In the genomic region with DNA sequence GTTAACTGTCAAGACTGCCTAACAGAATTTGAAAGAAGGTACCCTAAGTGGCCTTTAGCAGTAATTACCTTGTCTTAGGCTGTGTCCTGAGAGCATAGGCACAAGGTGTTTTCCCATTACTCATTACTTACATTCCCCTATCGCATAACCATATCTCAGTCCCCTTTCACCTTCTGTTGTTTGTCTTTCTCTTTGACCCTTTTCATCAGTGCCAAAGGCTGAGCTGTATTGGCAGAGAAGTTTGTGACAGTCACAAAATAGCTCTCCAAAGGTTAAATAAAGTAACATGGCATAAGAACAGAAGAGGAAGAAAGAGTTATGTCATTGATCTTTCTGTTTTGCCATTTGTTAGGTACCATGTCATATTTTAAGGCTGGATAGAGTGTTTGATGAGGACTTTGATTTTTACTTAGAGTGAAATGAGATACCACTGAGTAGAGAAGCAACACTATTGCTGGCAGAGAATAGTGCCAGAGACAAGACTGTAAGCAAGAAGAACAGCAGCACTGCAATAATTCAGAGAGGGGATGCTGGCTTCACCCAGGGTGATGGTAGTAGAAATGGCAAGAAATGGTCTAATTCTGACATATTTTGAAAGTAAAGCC, we compare ENCODE assay signal across 8 cellular contexts.
DNase-seq lines count a peak whose midpoint lies in the region; ATAC-seq and TF ChIP-seq lines count a peak whose summit lies in the region.

No MANE protein-coding gene starts in this region.

- no peaks in the 10 kb centered on the region for H3K4me1 ChIP-seq in GM23338 (ENCODE audit: insufficient read depth)
- H3K4me1 ChIP-seq in aorta (ENCODE audit: control insufficient read depth in 1 of 2, insufficient read depth in 2 of 2, low read length in 2 of 2): peaks cover 0 to 2% of the 10 kb centered on the region in 2 donors

- ATAC-seq in GM23338 (no peak), HG03460 (IDR thresholded peaks at IDR 0.05; ENCODE audit: unreplicated experiment) (peak; percentile 89), aorta (ENCODE audit: low FRiP score) (no peak)
- peak; percentile 91 for ATAC-seq in stimulated activated memory B cell treated with anti-CD40 and anti-IgM and Interleukin-4, amounts not matched to agents 10 μg/mL and 1 μg/mL and 100 μg/mL, for 72 hours

- CTCF ChIA-PET in activated naive CD4-positive, alpha-beta T cell treated with anti-CD3 and anti-CD28 coated beads for 36 hours (lab: Charles Lee): no interaction called here

- H3K4me1 Mint-ChIP-seq in activated naive CD4-positive, alpha-beta T cell treated with anti-CD3 and anti-CD28 coated beads for 36 hours (ENCODE audit: low read depth): peaks cover 31% of the 10 kb centered on the region
- H3K4me1 Mint-ChIP-seq in GM23338: no peaks in the 10 kb centered on the region
- H3K4me1 Mint-ChIP-seq in stimulated activated memory B cell treated with anti-CD40 and anti-IgM and Interleukin-4, amounts not matched to agents 10 μg/mL and 1 μg/mL and 100 μg/mL, for 72 hours: peaks cover 28% of the 10 kb centered on the region

- H4K20me1 ChIP-seq in GM23338 (replicated peaks; ENCODE audit: insufficient read depth): no peaks in the 10 kb centered on the region

- H3K36me3 ChIP-seq in GM23338 (ENCODE audit: insufficient read depth): no peaks in the 10 kb centered on the region
- H3K36me3 ChIP-seq in aorta (ENCODE audit: control insufficient read depth in 1 of 2, insufficient read depth in 2 of 2, low read length in 1 of 2): no peaks in the 10 kb centered on the region

- TF ChIP-seq CTCF in GM23338 (conservative IDR thresholded peaks at IDR 0.05; ENCODE audit: low read depth in 2 of 2): no peak

- H3K27ac ChIP-seq in GM23338 (ENCODE audit: low read depth) (no peak overlapping the region), aorta (ENCODE audit: low read depth in 1 of 2, low read length in 2 of 2) (no peak overlapping the region)

- no peaks in the 10 kb centered on the region for H3K27me3 ChIP-seq in GM23338 (ENCODE audit: insufficient read depth)
- no peaks in the 10 kb centered on the region for H3K27me3 ChIP-seq in aorta (ENCODE audit: control insufficient read depth in 1 of 2, insufficient read depth in 2 of 2, low read length in 1 of 2)

- intact Hi-C loops in activated naive CD4-positive, alpha-beta T cell treated with anti-CD3 and anti-CD28 coated beads for 36 hours (cut with micrococcal nuclease): loop anchor here (1.0 to 10.0 kb wide), 6 partner anchors 10 to 1774 kb away; a partner anchor contains a TSS
- intact Hi-C loops in aorta (cut with DNase I): no loop called here

- no peak overlapping the region for H3K4me2 ChIP-seq in GM23338

- H3K4me3 ChIP-seq in GM23338 (no peak overlapping the region), aorta (ENCODE audit: low read length in 2 of 2) (no peak overlapping the region)

- H3K79me2 ChIP-seq in GM23338 (replicated peaks; ENCODE audit: insufficient read depth): no peaks in the 10 kb centered on the region

- no peak overlapping the region for H3K4me3 Mint-ChIP-seq in activated naive CD4-positive, alpha-beta T cell treated with anti-CD3 and anti-CD28 coated beads for 36 hours
- no peak overlapping the region for H3K4me3 Mint-ChIP-seq in GM23338
- no peak overlapping the region for H3K4me3 Mint-ChIP-seq in stimulated activated memory B cell treated with anti-CD40 and anti-IgM and Interleukin-4, amounts not matched to agents 10 μg/mL and 1 μg/mL and 100 μg/mL, for 72 hours

- no peaks in the 10 kb centered on the region for H3F3A ChIP-seq in GM23338 (replicated peaks; ENCODE audit: low read depth)

- no peak overlapping the region for H2AFZ ChIP-seq in GM23338

- WGBS in aorta, 2 donors: 42 to 48% methylated on average over 1 of the region's 1 CpG

- H3K27me3 Mint-ChIP-seq in activated naive CD4-positive, alpha-beta T cell treated with anti-CD3 and anti-CD28 coated beads for 36 hours (ENCODE audit: low read depth): no peaks in the 10 kb centered on the region
- no peaks in the 10 kb centered on the region for H3K27me3 Mint-ChIP-seq in GM23338 (ENCODE audit: insufficient read depth, low read depth, poor library complexity)
- H3K27me3 Mint-ChIP-seq in stimulated activated memory B cell treated with anti-CD40 and anti-IgM and Interleukin-4, amounts not matched to agents 10 μg/mL and 1 μg/mL and 100 μg/mL, for 72 hours: no peaks in the 10 kb centered on the region

- no peaks in the 10 kb centered on the region; the same call in 1 of the 2 replicates for H3K9me2 ChIP-seq in GM23338 (ENCODE audit: insufficient read depth)

- no peak for DNase-seq in activated naive CD4-positive, alpha-beta T cell treated with anti-CD3 and anti-CD28 coated beads for 36 hours
- DNase-seq in activated naive CD4-positive, alpha-beta T cell treated with Interleukin-2 at 50 U/mL for 16 hours: no peak
- DNase-seq in GM23338 (ENCODE audit: low spot score) (no peak), aorta (no peak), NOMO-1 treated with DMSO at 0.1 percent for 48 hours (lab: John Stamatoyannopoulos, UW; ENCODE audit: unreplicated experiment) (no peak)
- no peak for DNase-seq in activated CD8-positive, alpha-beta memory T cell treated with anti-CD3 and anti-CD28 coated beads, Interleukin-2, amount 50 U/mL, for 4 hours

- H3K9me3 Mint-ChIP-seq in activated naive CD4-positive, alpha-beta T cell treated with anti-CD3 and anti-CD28 coated beads for 36 hours: peaks cover 7% of the 10 kb centered on the region
- no peaks in the 10 kb centered on the region for H3K9me3 Mint-ChIP-seq in GM23338
- no peaks in the 10 kb centered on the region for H3K9me3 Mint-ChIP-seq in stimulated activated memory B cell treated with anti-CD40 and anti-IgM and Interleukin-4, amounts not matched to agents 10 μg/mL and 1 μg/mL and 100 μg/mL, for 72 hours

- no peaks in the 10 kb centered on the region for H3K9me3 ChIP-seq in aorta (ENCODE audit: control insufficient read depth, low read length)

- peaks cover 5% of the 10 kb centered on the region for H3K36me3 Mint-ChIP-seq in activated naive CD4-positive, alpha-beta T cell treated with anti-CD3 and anti-CD28 coated beads for 36 hours (ENCODE audit: low read depth)
- no peaks in the 10 kb centered on the region for H3K36me3 Mint-ChIP-seq in GM23338 (ENCODE audit: low read depth)
- no peaks in the 10 kb centered on the region for H3K36me3 Mint-ChIP-seq in stimulated activated memory B cell treated with anti-CD40 and anti-IgM and Interleukin-4, amounts not matched to agents 10 μg/mL and 1 μg/mL and 100 μg/mL, for 72 hours

- peak overlapping the region; percentile 31 for H3K27ac Mint-ChIP-seq in activated naive CD4-positive, alpha-beta T cell treated with anti-CD3 and anti-CD28 coated beads for 36 hours
- 0 out of 2 replicates have a peak overlapping the region, but pooled peaks have one; percentile 7 for H3K27ac Mint-ChIP-seq in GM23338
- peak overlapping the region; percentile 51 for H3K27ac Mint-ChIP-seq in stimulated activated memory B cell treated with anti-CD40 and anti-IgM and Interleukin-4, amounts not matched to agents 10 μg/mL and 1 μg/mL and 100 μg/mL, for 72 hours

TF ChIP-seq in GM23338, 12 proteins besides CTCF, POLR2A, EP300 and RAD21:
- no peak for TF ChIP-seq STAT1 (IDR thresholded peaks at IDR 0.05; ENCODE audit: unreplicated experiment)
- TF ChIP-seq NANOG (IDR thresholded peaks at IDR 0.05; ENCODE audit: borderline replicate concordance): no peak
- no peak for TF ChIP-seq EZH2 (IDR thresholded peaks at IDR 0.05; ENCODE audit: low read depth, unreplicated experiment)
- TF ChIP-seq CREB1 (CRISPR knock-in tag; IDR thresholded peaks at IDR 0.05; ENCODE audit: low read depth): no peak
- TF ChIP-seq EZH2phosphoT487 (IDR thresholded peaks at IDR 0.05; ENCODE audit: unreplicated experiment): no peak

Comparison
In these comparisons a context has a peak if more than half of its experiments do, and no peak if none do; other contexts are left out.
1. ATAC-seq: peak in HG03460 (single experiment) and stimulated activated memory B cell treated with anti-CD40 and anti-IgM and Interleukin-4, amounts not matched to agents 10 μg/mL and 1 μg/mL and 100 μg/mL, for 72 hours (single experiment); none in GM23338 (single experiment) and aorta (single experiment).
2. Peak in every context shown above with its lines, with median percentiles within 50 percentile points of each other: H3K27ac Mint-ChIP-seq.